ENCODE assay signal across 30 cellular contexts in the genomic region with DNA sequence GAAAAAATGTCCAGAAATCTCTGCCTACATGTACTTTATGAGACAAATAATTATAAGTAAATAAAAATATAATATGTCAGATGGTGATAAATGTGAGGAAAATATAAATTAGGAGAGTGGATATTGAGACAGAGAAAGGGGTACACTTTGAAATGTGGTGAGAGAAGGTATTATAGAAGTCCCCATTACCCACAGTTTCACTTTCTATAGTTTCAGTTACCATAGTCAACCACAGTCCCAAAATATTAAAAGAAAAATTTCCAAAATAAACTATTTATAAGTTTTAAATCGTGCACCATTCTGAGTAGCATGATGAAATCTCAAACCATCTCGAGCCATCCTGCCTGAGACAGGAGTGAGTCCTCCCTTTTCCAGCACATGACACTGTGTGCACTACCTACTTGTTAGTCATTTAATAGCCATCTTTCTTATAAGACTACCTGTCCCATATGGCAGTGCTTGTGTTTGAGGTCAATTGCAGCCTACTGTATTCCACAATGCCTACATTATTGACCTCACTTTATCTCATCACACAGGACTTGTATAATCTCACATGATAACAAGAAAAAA.
DNase-seq lines count a peak whose midpoint lies in the region; ATAC-seq, FAIRE-seq and TF ChIP-seq lines count a peak whose summit lies in the region.
"Had no signal": no experiment of that assay in that cellular context is flagged by ENCODE, and none has a peak within 500 bp of the region (broad histone marks: within the 10 kb centered on the region; RNA-seq: fewer than 3 reads in every experiment).

No MANE protein-coding gene starts in this region.

- TF ChIP-seq POLR2A in gastrocnemius medialis (IDR thresholded peaks at IDR 0.05): no peak

- no peak overlapping the region for H3K27ac Mint-ChIP-seq in natural killer cell treated with Interleukin-12 subunit alpha and Interleukin-12 subunit beta and Interleukin-15 and Interleukin-18, amount 100 ng/mL, for 72 hours
- H3K27ac Mint-ChIP-seq: activated naive CD8-positive, alpha-beta T cell treated with anti-CD3 and anti-CD28 coated beads for 36 hours; stimulated activated naive B cell treated with anti-CD40 and anti-IgM and Interleukin-4, amounts not matched to agents 10 μg/mL and 1 μg/mL and 100 μg/mL, for 72 hours had no signal

- H3K27me3 ChIP-seq in gastrocnemius medialis: no peaks in the 10 kb centered on the region
- H3K27me3 ChIP-seq: heart left ventricle, SJSA1, testis, vagina had no signal

- H3K4me3 Mint-ChIP-seq in natural killer cell treated with Interleukin-12 subunit alpha and Interleukin-12 subunit beta and Interleukin-15 and Interleukin-18, amount 100 ng/mL, for 72 hours: no peak overlapping the region
- H3K4me3 Mint-ChIP-seq: activated naive CD8-positive, alpha-beta T cell treated with anti-CD3 and anti-CD28 coated beads for 36 hours; central memory CD8-positive, alpha-beta T cell; stimulated activated naive B cell treated with anti-CD40 and anti-IgM and Interleukin-4, amounts not matched to agents 10 μg/mL and 1 μg/mL and 100 μg/mL, for 72 hours had no signal

- in situ Hi-C loops in gastrocnemius medialis (cut with MboI; ENCODE audit: low sequenced_read_pairs in 4 of 4): no loop called here

- no peaks in the 10 kb centered on the region for H3K4me1 ChIP-seq in gastrocnemius medialis
- H3K4me1 ChIP-seq: SJSA1, testis, vagina had no signal

- no peak for FAIRE-seq in GM19239 (lab: Jason Lieb, UNC)
- FAIRE-seq: endothelial cell of umbilical vein had no signal

- no peaks in the 10 kb centered on the region for H3K27me3 Mint-ChIP-seq in natural killer cell treated with Interleukin-12 subunit alpha and Interleukin-12 subunit beta and Interleukin-15 and Interleukin-18, amount 100 ng/mL, for 72 hours
- H3K27me3 Mint-ChIP-seq: activated naive CD8-positive, alpha-beta T cell treated with anti-CD3 and anti-CD28 coated beads for 36 hours; central memory CD8-positive, alpha-beta T cell; stimulated activated naive B cell treated with anti-CD40 and anti-IgM and Interleukin-4, amounts not matched to agents 10 μg/mL and 1 μg/mL and 100 μg/mL, for 72 hours had no signal

- H3K36me3 ChIP-seq in gastrocnemius medialis: no peaks in the 10 kb centered on the region
- H3K36me3 ChIP-seq: heart left ventricle, SJSA1, vagina had no signal

- no peaks in the 10 kb centered on the region for H3K36me3 Mint-ChIP-seq in natural killer cell treated with Interleukin-12 subunit alpha and Interleukin-12 subunit beta and Interleukin-15 and Interleukin-18, amount 100 ng/mL, for 72 hours
- H3K36me3 Mint-ChIP-seq: activated naive CD8-positive, alpha-beta T cell treated with anti-CD3 and anti-CD28 coated beads for 36 hours; stimulated activated naive B cell treated with anti-CD40 and anti-IgM and Interleukin-4, amounts not matched to agents 10 μg/mL and 1 μg/mL and 100 μg/mL, for 72 hours had no signal

- H3K9me3 Mint-ChIP-seq in natural killer cell treated with Interleukin-12 subunit alpha and Interleukin-12 subunit beta and Interleukin-15 and Interleukin-18, amount 100 ng/mL, for 72 hours: peaks cover 12% of the 10 kb centered on the region

- TF ChIP-seq CTCF in gastrocnemius medialis (IDR thresholded peaks at IDR 0.05 in 4 of 5, conservative IDR thresholded peaks at IDR 0.05 in 1 of 5): no peak

- H3K4me3 ChIP-seq in gastrocnemius medialis: no peak overlapping the region
- H3K4me3 ChIP-seq: heart left ventricle, SJSA1, smooth muscle cell, testis, vagina had no signal

- H3K9me3 ChIP-seq in gastrocnemius medialis: no peaks in the 10 kb centered on the region
- H3K9me3 ChIP-seq: heart left ventricle, SJSA1, testis, vagina had no signal

- no peaks in the 10 kb centered on the region for H3K4me1 Mint-ChIP-seq in natural killer cell treated with Interleukin-12 subunit alpha and Interleukin-12 subunit beta and Interleukin-15 and Interleukin-18, amount 100 ng/mL, for 72 hours (ENCODE audit: low read depth in 2 of 2)
- H3K4me1 Mint-ChIP-seq: activated naive CD8-positive, alpha-beta T cell treated with anti-CD3 and anti-CD28 coated beads for 36 hours; central memory CD8-positive, alpha-beta T cell; stimulated activated naive B cell treated with anti-CD40 and anti-IgM and Interleukin-4, amounts not matched to agents 10 μg/mL and 1 μg/mL and 100 μg/mL, for 72 hours had no signal

- ATAC-seq in GM18502 (IDR thresholded peaks at IDR 0.05; ENCODE audit: poor library complexity, unreplicated experiment) (peak; percentile 77), GM19463 (IDR thresholded peaks at IDR 0.05; ENCODE audit: unreplicated experiment) (peak; percentile 66), HG02852 (IDR thresholded peaks at IDR 0.05; ENCODE audit: unreplicated experiment) (peak; percentile 67), HG03558 (IDR thresholded peaks at IDR 0.05; ENCODE audit: extremely low read depth, unreplicated experiment) (peak; percentile 68), gastrocnemius medialis (no peak)
- no peak for ATAC-seq in natural killer cell treated with Interleukin-12 subunit alpha and Interleukin-12 subunit beta and Interleukin-15 and Interleukin-18, amount 100 ng/mL, for 72 hours
- ATAC-seq: heart left ventricle, left colon, Panc1 had no signal

- H3K27ac ChIP-seq in gastrocnemius medialis: no peak overlapping the region
- H3K27ac ChIP-seq: heart left ventricle, SJSA1, testis, vagina, VCaP had no signal

- no peak for DNase-seq in GM19239 (ENCODE audit: insufficient read length, low spot score)
- DNase-seq in natural killer cell treated with Interleukin-12 subunit alpha and Interleukin-12 subunit beta and Interleukin-15 and Interleukin-18, amount 100 ng/mL, for 72 hours (ENCODE audit: low spot score): no peak
- DNase-seq in activated CD4-positive, alpha-beta T cell treated with anti-CD3 and anti-CD28 coated beads for 4 hours: no peak
- DNase-seq in gastrocnemius medialis: no peak
- DNase-seq: activated CD4-positive, alpha-beta T cell treated with anti-CD3 and anti-CD28 coated beads, Interleukin-2, amount 50 U/mL, for 1 hour; activated naive CD8-positive, alpha-beta T cell treated with anti-CD3 and anti-CD28 coated beads for 36 hours; C1 segment of cervical spinal cord; heart left ventricle; IMR-90; left colon; mesenchymal stem cell; NCI-H1105 treated with DMSO at 0.1 percent for 48 hours; NCI-H2081 treated with DMSO at 0.1 percent for 48 hours; NCI-H446 treated with DMSO at 0.1 percent for 48 hours; occipital lobe; stimulated activated CD4-positive, alpha-beta T cell treated with anti-CD3 and anti-CD28 coated beads, Interleukin-2, amount 100 ng/mL, for 48 hours; stimulated activated naive B cell treated with anti-CD40 and anti-IgM and Interleukin-4, amounts not matched to agents 10 μg/mL and 1 μg/mL and 100 μg/mL, for 72 hours; T-helper 2 cell; testis had no signal

- intact Hi-C loops in gastrocnemius medialis (cut with DNase I; ENCODE audit: low total_unique reads): no loop called here

Comparison
In these comparisons a context has a peak if more than half of its experiments do, and no peak if none do; other contexts are left out.
1. ATAC-seq: peak in GM18502 (single experiment), GM19463 (single experiment), HG02852 (single experiment) and HG03558 (single experiment); none in natural killer cell treated with Interleukin-12 subunit alpha and Interleukin-12 subunit beta and Interleukin-15 and Interleukin-18, amount 100 ng/mL, for 72 hours (0 of 2) and gastrocnemius medialis (0 of 2).